8 cellular contexts compared by ENCODE assay signal in genomic region chr12:128830505-128830893, GRCh38. TPM values are rescaled to one million over a fixed set of nuclear protein-coding genes. Genes with fewer than 3 reads are reported as not detected.
DNase-seq lines count a peak whose midpoint lies in the region; ATAC-seq and TF ChIP-seq lines count a peak whose summit lies in the region.

No MANE protein-coding gene starts in this region.

- no peaks in the 10 kb centered on the region for H3K4me1 ChIP-seq in GM23248 (ENCODE audit: insufficient read depth)

- no peak overlapping the region for H3K9ac ChIP-seq in GM23248

- peak; percentile 45 for ATAC-seq in GM18498 (IDR thresholded peaks at IDR 0.05; ENCODE audit: unreplicated experiment)
- ATAC-seq in GM21526 (IDR thresholded peaks at IDR 0.05; ENCODE audit: low FRiP score, unreplicated experiment): peak; percentile 46
- peak; percentile 42 for ATAC-seq in HG03520 (IDR thresholded peaks at IDR 0.05; ENCODE audit: unreplicated experiment)

- peaks cover 7% of the 10 kb centered on the region for H3K27me3 Mint-ChIP-seq in dendritic cell treated with granulocyte-macrophage colony-stimulating factor and Interleukin-4, amounts not matched to agents 40 ng/mL and 50 ng/mL, for 4 days

- no peak for DNase-seq in GM23248
- DNase-seq in COLO829 (ENCODE audit: low spot score): no peak
- DNase-seq in kidney glomerular epithelial cell (lab: John Stamatoyannopoulos, UW): no peak
- DNase-seq in erythroblast (lab: John Stamatoyannopoulos, UW): no peak

- H3K4me2 ChIP-seq in GM23248 (ENCODE audit: unreplicated experiment): no peak overlapping the region

- no peaks in the 10 kb centered on the region for H4K20me1 ChIP-seq in GM23248 (ENCODE audit: insufficient read depth)

- no peak overlapping the region for H3K27ac ChIP-seq in GM23248

- intact Hi-C loops in dendritic cell treated with granulocyte-macrophage colony-stimulating factor and Interleukin-4, amounts not matched to agents 40 ng/mL and 50 ng/mL, for 4 days (cut with micrococcal nuclease): no loop called here

- H3F3A ChIP-seq in GM23248 (ENCODE audit: insufficient read depth): no peaks in the 10 kb centered on the region

- H2AFZ ChIP-seq in GM23248: no peak overlapping the region

- H3K36me3 Mint-ChIP-seq in dendritic cell treated with granulocyte-macrophage colony-stimulating factor and Interleukin-4, amounts not matched to agents 40 ng/mL and 50 ng/mL, for 4 days (ENCODE audit: low read depth): no peaks in the 10 kb centered on the region

- no peak overlapping the region for H3K4me3 ChIP-seq in GM23248

- no peaks in the 10 kb centered on the region for H3K79me2 ChIP-seq in GM23248 (ENCODE audit: insufficient read depth)

- in situ Hi-C loops in GM23248 (cut with MboI): no loop called here

- no peak for TF ChIP-seq POLR2A in erythroblast (IDR thresholded peaks at IDR 0.05; ENCODE audit: low read length)

- H3K9me2 ChIP-seq in GM23248 (ENCODE audit: insufficient read depth): no peaks in the 10 kb centered on the region

- H3K9me3 Mint-ChIP-seq in dendritic cell treated with granulocyte-macrophage colony-stimulating factor and Interleukin-4, amounts not matched to agents 40 ng/mL and 50 ng/mL, for 4 days: no peaks in the 10 kb centered on the region

- 78 to 79% methylated on average over 7 of the region's 7 CpGs for WGBS in GM23248 (ENCODE audit: low coverage in 1 of 2, low lambda C conversion rate in 2 of 2, missing lambda C conversion rate in 2 of 2), 2 experiments

- H3K4me1 Mint-ChIP-seq in dendritic cell treated with granulocyte-macrophage colony-stimulating factor and Interleukin-4, amounts not matched to agents 40 ng/mL and 50 ng/mL, for 4 days (ENCODE audit: low read depth): peaks cover 25% of the 10 kb centered on the region

- no peaks in the 10 kb centered on the region for H3K36me3 ChIP-seq in GM23248 (ENCODE audit: low read depth)

- H3K9me3 ChIP-seq in GM23248 (ENCODE audit: low read depth): no peaks in the 10 kb centered on the region

- peak overlapping the region; percentile 86 for H3K27ac Mint-ChIP-seq in dendritic cell treated with granulocyte-macrophage colony-stimulating factor and Interleukin-4, amounts not matched to agents 40 ng/mL and 50 ng/mL, for 4 days

- H3K4me3 Mint-ChIP-seq in dendritic cell treated with granulocyte-macrophage colony-stimulating factor and Interleukin-4, amounts not matched to agents 40 ng/mL and 50 ng/mL, for 4 days: peak overlapping the region; percentile 69

- H3K27me3 ChIP-seq in GM23248 (replicated peaks; ENCODE audit: insufficient read depth): no peaks in the 10 kb centered on the region

RNA-seq across cellular contexts. Expression of gene SLC15A4, which starts 6.7 kb away (rescaled TPM):
- 50.3 and 69.4 TPM in 2 replicates for total RNA-seq in GM23248 (2014; rRNA removed; shearing (Covaris generic))
- polyA plus RNA-seq in GM23248 (2016; fragmentation: Nextera tagmentation; extraction: Ambion mirVana): 5.5 and 5.7 TPM in 2 replicates

RNA-seq across cellular contexts. Expression of gene GLT1D1, which starts 22.8 kb away (rescaled TPM):
- not detected in 2 replicates for total RNA-seq in GM23248 (2014; rRNA removed; shearing (Covaris generic))
- not detected in 2 replicates for polyA plus RNA-seq in GM23248 (2016; fragmentation: Nextera tagmentation; extraction: Ambion mirVana)
